In the genomic region with DNA sequence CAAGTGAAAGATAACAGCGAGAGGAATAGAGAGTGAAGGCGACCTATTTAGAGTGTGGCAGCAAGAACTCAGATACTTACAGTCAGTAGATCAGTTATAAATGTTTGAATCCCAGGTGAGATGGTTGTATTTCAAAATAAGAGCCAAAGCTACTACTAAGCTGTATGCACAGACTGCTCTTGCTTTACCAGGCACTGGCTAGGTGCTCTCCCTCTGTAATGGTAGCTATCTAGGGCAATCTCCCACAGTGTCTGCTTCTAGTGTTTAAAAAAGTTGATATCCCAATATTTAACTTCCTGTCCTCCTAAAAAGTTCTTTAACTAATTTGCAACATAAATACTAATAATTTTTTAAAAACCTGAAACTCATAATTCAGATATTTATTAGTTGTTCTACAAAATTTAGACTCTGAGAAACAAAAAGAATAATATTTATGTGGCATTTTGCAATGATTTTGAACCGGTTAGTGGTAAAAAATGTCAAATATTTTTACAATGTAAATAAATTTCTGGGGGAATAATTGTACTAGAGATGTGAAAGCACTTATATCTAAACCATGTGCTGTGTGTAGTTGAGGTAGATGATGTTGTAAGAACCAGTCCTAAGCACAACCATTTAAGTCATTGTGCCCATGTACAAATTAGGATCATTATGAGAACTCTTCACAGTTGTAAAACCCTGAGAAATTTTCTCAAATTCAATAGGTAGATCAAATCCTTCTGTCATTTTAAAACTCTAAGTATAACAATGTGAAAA, we compare ENCODE assay signal across 24 cellular contexts.
"Had no signal": no experiment of that assay in that cellular context is flagged by ENCODE, and none has a peak within 500 bp of the region (broad histone marks: within the 10 kb centered on the region; RNA-seq: fewer than 3 reads in every experiment).

No MANE protein-coding gene starts in this region.

- H3K4me1 ChIP-seq: esophagus muscularis mucosa, heart left ventricle, right atrium auricular region, sigmoid colon, testis, tibial nerve, upper lobe of right lung, vagina had no signal

- H3K9me3 ChIP-seq: esophagus muscularis mucosa, mucosa of descending colon, neutrophil, ovary, right atrium auricular region, sigmoid colon, testis, upper lobe of right lung, vagina had no signal

- FAIRE-seq: endometrium had no signal

- H3K36me3 ChIP-seq: esophagus muscularis mucosa, heart left ventricle, neutrophil, ovary, right atrium auricular region, sigmoid colon, tibial nerve, upper lobe of right lung, vagina had no signal

- H3K27me3 ChIP-seq: esophagus muscularis mucosa, heart left ventricle, neutrophil, ovary, right atrium auricular region, sigmoid colon, testis, tibial nerve, upper lobe of right lung, vagina had no signal

- ATAC-seq: heart left ventricle; left lobe of liver; mucosa of descending colon; naive thymus-derived CD8-positive, alpha-beta T cell; stimulated activated naive B cell treated with anti-CD40 and anti-IgM and Interleukin-4, amounts not matched to agents 10 μg/mL and 1 μg/mL and 100 μg/mL, for 72 hours; stimulated activated naive CD8-positive, alpha-beta T cell treated with anti-CD3 and anti-CD28 coated beads, Interleukin-15, amount 100 ng/mL, for 72 hours; upper lobe of right lung had no signal

- DNase-seq: effector memory CD4-positive, alpha-beta T cell; foreskin melanocyte; heart left ventricle; hippocampal formation; islet precursor cell; mammary epithelial cell; mucosa of descending colon; naive thymus-derived CD8-positive, alpha-beta T cell; ovary; sigmoid colon; stimulated activated CD4-positive, alpha-beta T cell treated with anti-CD3 and anti-CD28 coated beads, Interleukin-2, amount 100 ng/mL, for 24 hours; stimulated activated CD4-positive, alpha-beta T cell treated with anti-CD3 and anti-CD28 coated beads, Interleukin-4, amount 100 ng/mL, for 4 hours; stimulated activated naive B cell treated with anti-CD40 and anti-IgM and Interleukin-4, amounts not matched to agents 10 μg/mL and 1 μg/mL and 100 μg/mL, for 72 hours; stimulated activated naive CD8-positive, alpha-beta T cell treated with anti-CD3 and anti-CD28 coated beads, Interleukin-15, amount 100 ng/mL, for 72 hours; testis; upper lobe of right lung had no signal

- H3K27ac ChIP-seq: esophagus muscularis mucosa, heart left ventricle, neutrophil, ovary, right atrium auricular region, sigmoid colon, skin epidermis, testis, tibial nerve, upper lobe of right lung, vagina had no signal

- H3K4me3 ChIP-seq: esophagus muscularis mucosa, heart left ventricle, mucosa of descending colon, ovary, right atrium auricular region, sigmoid colon, skin epidermis, testis, tibial nerve, upper lobe of right lung, vagina had no signal
